In the genomic region with DNA sequence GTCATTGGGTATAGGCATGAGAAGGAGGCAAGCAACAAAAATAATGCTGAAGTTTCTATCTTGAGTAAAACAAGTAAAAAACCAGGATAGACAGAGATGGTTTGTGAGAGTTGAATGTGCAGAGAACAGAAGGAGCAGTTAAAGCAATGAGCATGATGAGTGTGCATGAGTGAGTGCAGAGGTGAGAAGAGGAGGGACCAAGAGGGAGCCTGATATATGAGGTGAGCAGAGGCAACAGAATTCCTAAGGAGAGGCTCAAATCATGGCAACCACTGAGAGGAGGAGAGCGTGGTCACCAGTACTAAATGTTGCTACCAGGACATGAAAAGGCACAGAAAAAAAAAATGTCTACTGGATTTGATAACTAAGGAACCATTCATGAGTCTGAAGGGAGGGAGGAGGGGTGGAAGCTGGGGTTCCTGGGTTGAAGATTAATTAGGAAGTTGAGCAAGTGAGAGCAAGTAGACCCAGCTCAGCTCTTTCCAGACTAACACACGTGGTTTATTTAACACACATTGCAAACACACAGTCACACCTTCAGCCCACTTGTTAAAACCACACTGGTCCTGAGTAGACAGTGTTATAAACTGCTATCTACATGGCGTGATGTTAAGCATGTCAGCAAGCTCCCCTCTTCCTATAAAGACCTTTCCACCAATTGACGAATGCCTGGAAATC, we compare ENCODE assay signal across 21 cellular contexts.
DNase-seq lines count a peak whose midpoint lies in the region; ATAC-seq, FAIRE-seq and TF ChIP-seq lines count a peak whose summit lies in the region.
"Had no signal": no experiment of that assay in that cellular context is flagged by ENCODE, and none has a peak within 500 bp of the region (broad histone marks: within the 10 kb centered on the region; RNA-seq: fewer than 3 reads in every experiment).

No MANE protein-coding gene starts in this region.

- H3K27ac ChIP-seq in right lobe of liver (no peak overlapping the region), testis (no peak overlapping the region), spleen (no peak overlapping the region)

- intact Hi-C loops in right lobe of liver (cut with DNase I): no loop called here
- intact Hi-C loops in testis (cut with DNase I; ENCODE audit: low total_unique reads): no loop called here
- intact Hi-C loops in spleen (cut with DNase I; ENCODE audit: low total_unique reads): no loop called here

- H3K4me3 ChIP-seq in bronchial epithelial cell (ENCODE audit: low read depth, low read length) (no peak overlapping the region), right lobe of liver (no peak overlapping the region), testis (no peak overlapping the region), spleen (no peak overlapping the region)
- H3K4me3 ChIP-seq: GM23338, heart right ventricle, MG63, SJSA1 had no signal

- no peaks in the 10 kb centered on the region for H3K27me3 ChIP-seq in bronchial epithelial cell (ENCODE audit: control insufficient read depth, insufficient read depth, low read length)
- no peaks in the 10 kb centered on the region for H3K27me3 ChIP-seq in right lobe of liver
- H3K27me3 ChIP-seq in testis: no peaks in the 10 kb centered on the region
- no peaks in the 10 kb centered on the region for H3K27me3 ChIP-seq in spleen (replicated peaks in 1 of 7)
- H3K27me3 ChIP-seq: heart right ventricle, MG63, SJSA1 had no signal

- DNase-seq in EH (ENCODE audit: low read depth) (peak; percentile 1), bronchial epithelial cell (ENCODE audit: low read depth) (peak; percentile 41), right lobe of liver (peak in 1 of 3 donors; percentile 48), testis (no peak), spleen (no peak)
- no peak for DNase-seq in effector CD4-positive, alpha-beta T cell
- DNase-seq: ACHN; activated B cell treated with CpG ODN at 0.5 μM for 24 hours; activated CD8-positive, alpha-beta T cell treated with anti-CD3 and anti-CD28 coated beads for 36 hours; activated naive CD4-positive, alpha-beta T cell treated with anti-CD3 and anti-CD28 coated beads for 36 hours; activated T-cell treated with anti-CD3 and anti-CD28 coated beads, Interleukin-2, amount 50 U/mL, for 24 hours; DMS 273 treated with DMSO at 0.1 percent for 48 hours; GF-D8; NCI-H146; NCI-H82 had no signal

- H3K4me1 ChIP-seq in right lobe of liver (peaks cover 0 to 16% (median 5%) of the 10 kb centered on the region in 4 donors), testis (no peaks in the 10 kb centered on the region), spleen (no peaks in the 10 kb centered on the region)

- TF ChIP-seq POLR2A in right lobe of liver (IDR thresholded peaks at IDR 0.05): no peak
- TF ChIP-seq POLR2A in testis (IDR thresholded peaks at IDR 0.05): no peak
- TF ChIP-seq POLR2A in spleen (IDR thresholded peaks at IDR 0.05): no peak

- TF ChIP-seq CTCF in bronchial epithelial cell (IDR thresholded peaks at IDR 0.05; ENCODE audit: insufficient read depth, low read length, severe bottlenecking) (no peak), right lobe of liver (IDR thresholded peaks at IDR 0.05) (no peak), testis (IDR thresholded peaks at IDR 0.05) (no peak), spleen (IDR thresholded peaks at IDR 0.05 in 8 of 11, conservative IDR thresholded peaks at IDR 0.05 in 3 of 11) (no peak)

- no peak for FAIRE-seq in bronchial epithelial cell (lab: Jason Lieb, UNC)

- H3K9me3 ChIP-seq in right lobe of liver (no peaks in the 10 kb centered on the region), testis (no peaks in the 10 kb centered on the region), spleen (no peaks in the 10 kb centered on the region)
- H3K9me3 ChIP-seq: heart right ventricle, MG63, SJSA1 had no signal

- H3K36me3 ChIP-seq in bronchial epithelial cell (ENCODE audit: control insufficient read depth, insufficient read depth, low read length) (no peaks in the 10 kb centered on the region), right lobe of liver (no peaks in the 10 kb centered on the region), testis (ENCODE audit: low read depth, missing control alignments) (no peaks in the 10 kb centered on the region), spleen (no peaks in the 10 kb centered on the region)
- H3K36me3 ChIP-seq: heart right ventricle, MG63, SJSA1 had no signal

- 37% methylated on average over 4 of the region's 4 CpGs for WGBS in right lobe of liver (ENCODE audit: insufficient coverage, low coverage, low lambda C conversion rate, missing lambda C conversion rate)
- 80 to 87% methylated on average over 4 of the region's 4 CpGs for WGBS in testis, 2 donors
- WGBS in spleen, 5 donors: 62 to 82% (median 70%) methylated on average over 4 of the region's 4 CpGs

- ATAC-seq in GM19467 (IDR thresholded peaks at IDR 0.05; ENCODE audit: unreplicated experiment): peak; percentile 55
- ATAC-seq in right lobe of liver: peak; percentile 84 to 91 (median 90)
- no peak for ATAC-seq in HG03571 (IDR thresholded peaks at IDR 0.05; ENCODE audit: unreplicated experiment)
- ATAC-seq: activated CD8-positive, alpha-beta T cell treated with anti-CD3 and anti-CD28 coated beads for 36 hours; GM23338 had no signal

Comparison
In these comparisons a context has a peak if more than half of its experiments do, and no peak if none do; other contexts are left out.
1. DNase-seq: peak in EH (single experiment) and bronchial epithelial cell (single experiment); none in testis (single experiment), spleen (single experiment) and effector CD4-positive, alpha-beta T cell (single experiment).